ENCODE assay signal across 1 cellular context in genomic region chr14:50725761-50726160, GRCh38.
TF ChIP-seq lines count a peak whose summit lies in the region.

No MANE protein-coding gene starts in this region.

TF ChIP-seq in IMR-90, 13 proteins besides CTCF, POLR2A, EP300 and RAD21:
- no peak for TF ChIP-seq CHD1 (IDR thresholded peaks at IDR 0.05; ENCODE audit: low read depth, low read length)
- no peak for TF ChIP-seq MXI1 (IDR thresholded peaks at IDR 0.05; ENCODE audit: borderline replicate concordance, low read depth, low read length)
- TF ChIP-seq RCOR1 (IDR thresholded peaks at IDR 0.05; ENCODE audit: insufficient replicate concordance, low read length): no peak
- TF ChIP-seq ELK1 (IDR thresholded peaks at IDR 0.05; ENCODE audit: borderline replicate concordance, low read depth, low read length): no peak
- TF ChIP-seq RFX5 (IDR thresholded peaks at IDR 0.05; ENCODE audit: low read depth, low read length): no peak
- TF ChIP-seq USF2 (IDR thresholded peaks at IDR 0.05; ENCODE audit: low read depth, low read length): no peak
- TF ChIP-seq BHLHE40 (IDR thresholded peaks at IDR 0.05; ENCODE audit: low read depth, low read length): no peak
- no peak for TF ChIP-seq NFE2L2 (IDR thresholded peaks at IDR 0.05; ENCODE audit: low read depth, low read length)
- no peak for TF ChIP-seq CEBPB (IDR thresholded peaks at IDR 0.05; ENCODE audit: low read depth, low read length)
- no peak for TF ChIP-seq SMC3 (IDR thresholded peaks at IDR 0.05; ENCODE audit: low read depth, low read length)
- no peak for TF ChIP-seq FOS (IDR thresholded peaks at IDR 0.05; ENCODE audit: low read depth, low read length)
- no peak for TF ChIP-seq MAFK (IDR thresholded peaks at IDR 0.05; ENCODE audit: low read depth, low read length)
